20 cellular contexts compared by ENCODE assay signal in genomic region chr2:48137829-48138228, GRCh38.
"Had no signal": no experiment of that assay in that cellular context is flagged by ENCODE, and none has a peak within 500 bp of the region (broad histone marks: within the 10 kb centered on the region; RNA-seq: fewer than 3 reads in every experiment).

No MANE protein-coding gene starts in this region.

- ATAC-seq: foreskin keratinocyte, left ventricle myocardium superior, sciatic nerve had no signal

- H3K9ac ChIP-seq: parathyroid adenoma had no signal

- H3K79me2 ChIP-seq: parathyroid adenoma had no signal

- DNase-seq: effector CD4-positive, alpha-beta T cell; endodermal cell; erythroblast; foreskin keratinocyte; immature natural killer cell; left ventricle myocardium superior; mesendoderm; naive B cell; stimulated activated CD4-positive, alpha-beta T cell treated with anti-CD3 and anti-CD28 coated beads, Interleukin-2, amount 100 ng/mL, for 24 hours; stimulated activated CD4-positive, alpha-beta T cell treated with anti-CD3 and anti-CD28 coated beads, Interleukin-4, amount 100 ng/mL, for 4 hours; stimulated activated naive CD4-positive, alpha-beta T cell treated with Interleukin-2 at 50 U/mL for 16 hours; trophoblast cell had no signal

- H3K36me3 ChIP-seq: prostate gland had no signal

- H2AFZ ChIP-seq: parathyroid adenoma had no signal

- H3K27me3 ChIP-seq: foreskin keratinocyte had no signal

- H3K9me3 Mint-ChIP-seq: endodermal cell, immature natural killer cell had no signal

- H3K27ac Mint-ChIP-seq: endodermal cell, immature natural killer cell, nephron had no signal

- H3K4me3 ChIP-seq: coronary artery, prostate gland, skin epidermis had no signal

- H3K27ac ChIP-seq: coronary artery, foreskin keratinocyte, parathyroid adenoma, prostate gland, skin epidermis had no signal

- H3K4me1 Mint-ChIP-seq: endodermal cell, immature natural killer cell, naive B cell, nephron had no signal

- H3K9me3 ChIP-seq: prostate gland had no signal

- FAIRE-seq: endothelial cell of umbilical vein, keratinocyte had no signal

- H3K4me1 ChIP-seq: foreskin keratinocyte, parathyroid adenoma, prostate gland had no signal

- H3K4me3 Mint-ChIP-seq: endodermal cell, immature natural killer cell, nephron had no signal

- H3K36me3 Mint-ChIP-seq: naive B cell had no signal
